ENCODE assay signal across 21 cellular contexts in genomic region chr11:32353884-32354283, GRCh38.
DNase-seq lines count a peak whose midpoint lies in the region; ATAC-seq and TF ChIP-seq lines count a peak whose summit lies in the region.
"Had no signal": no experiment of that assay in that cellular context is flagged by ENCODE, and none has a peak within 500 bp of the region (broad histone marks: within the 10 kb centered on the region; RNA-seq: fewer than 3 reads in every experiment).

No MANE protein-coding gene starts in this region.

- H3K36me3 ChIP-seq in PC-9 (ENCODE audit: low read depth) = no peaks in the 10 kb centered on the region
- H3K36me3 ChIP-seq: HAP-1 had no signal

- H3K36me3 Mint-ChIP-seq in nephron progenitor cell (ENCODE audit: low read depth) (no peaks in the 10 kb centered on the region), T-cell (no peaks in the 10 kb centered on the region)

- H3K4me2 ChIP-seq in PC-9 = no peak overlapping the region

- ATAC-seq in T-cell (replicated peaks in 1 of 4) (no peak), GM19455 (IDR thresholded peaks at IDR 0.05; ENCODE audit: unreplicated experiment) (no peak)
- ATAC-seq: SK-N-SH treated with all-trans-retinoic acid at 6 μM for 48 hours had no signal

- peak; percentile 21 for DNase-seq in A172 (ENCODE audit: low spot score)
- peak; percentile 67 for DNase-seq in OCI-M1 (lab: John Stamatoyannopoulos, UW)
- peak; percentile 40 for DNase-seq in fibroblast of the aortic adventitia (ENCODE audit: low read depth)
- peak; percentile 33 for DNase-seq in nephron progenitor cell
- no peak for DNase-seq in T-cell
- DNase-seq in NCI-H2029 treated with DMSO at 0.1 percent for 48 hours (lab: John Stamatoyannopoulos, UW) = no peak
- no peak for DNase-seq in PC-9
- DNase-seq: 8988T, DMS53, GF-D8, KG1, NCI-H1694, NCI-H2081 treated with DMSO at 0.1 percent for 48 hours, NCI-H2171 treated with DMSO at 0.1 percent for 48 hours, NCI-H526 treated with DMSO at 0.1 percent for 48 hours, SIG-M5 had no signal

- H2AFZ ChIP-seq in PC-9 = no peak overlapping the region

- no peaks in the 10 kb centered on the region for H4K20me1 ChIP-seq in PC-9 (ENCODE audit: insufficient read depth)

- H3K79me2 ChIP-seq in PC-9 (ENCODE audit: low read depth) = no peaks in the 10 kb centered on the region

- H3K4me1 Mint-ChIP-seq in nephron progenitor cell = peaks cover 95% of the 10 kb centered on the region
- H3K4me1 Mint-ChIP-seq in T-cell = no peaks in the 10 kb centered on the region

- H3F3A ChIP-seq in PC-9 (ENCODE audit: insufficient read depth, low read depth) = no peaks in the 10 kb centered on the region

- H3K9me3 ChIP-seq in PC-9 (ENCODE audit: insufficient read depth, low read depth) = no peaks in the 10 kb centered on the region
- H3K9me3 ChIP-seq: HAP-1 had no signal

- intact Hi-C loops in PC-9 (cut with micrococcal nuclease; ENCODE audit: unreplicated experiment) = no loop called here

- POLR2A ChIA-PET in T-cell (lab: Charles Lee) = no interaction called here
- POLR2A ChIA-PET in PC-9 (lab: Charles Lee; ENCODE audit: unreplicated experiment) = no interaction called here

- H3K27me3 Mint-ChIP-seq in nephron progenitor cell (ENCODE audit: low read depth, poor library complexity) (no peaks in the 10 kb centered on the region), T-cell (peaks cover 15% of the 10 kb centered on the region in 2 donors)

- TF ChIP-seq CTCF in fibroblast of the aortic adventitia (IDR thresholded peaks at IDR 0.05; ENCODE audit: insufficient read depth, low read length) = no peak
- no peak for TF ChIP-seq CTCF in nephron progenitor cell (IDR thresholded peaks at IDR 0.05)
- TF ChIP-seq CTCF in PC-9 (conservative IDR thresholded peaks at IDR 0.05) = no peak

- H3K27ac ChIP-seq in PC-9 = no peak overlapping the region
- H3K27ac ChIP-seq: C4-2B, RWPE1 had no signal

- H3K9me2 ChIP-seq in PC-9 (ENCODE audit: insufficient read depth) = no peaks in the 10 kb centered on the region

- no TSS peak for BruUV-seq in PC-9 (replicated peaks; lab: Mats Ljungman, UMichigan)

- peak overlapping the region; percentile 24 for H3K4me3 Mint-ChIP-seq in nephron progenitor cell
- H3K4me3 Mint-ChIP-seq in T-cell = no peak overlapping the region

- H3K9me3 Mint-ChIP-seq in nephron progenitor cell = peaks cover under 1% of the 10 kb centered on the region
- H3K9me3 Mint-ChIP-seq in T-cell = no peaks in the 10 kb centered on the region

- H3K4me1 ChIP-seq in PC-9 (replicated peaks; ENCODE audit: insufficient read depth) = no peaks in the 10 kb centered on the region

- peaks cover 18% of the 10 kb centered on the region; the same call in 1 of the 2 replicates for H3K27me3 ChIP-seq in PC-9 (ENCODE audit: insufficient read depth, low read depth)

- H3K4me3 ChIP-seq in fibroblast of the aortic adventitia (ENCODE audit: low read depth, low read length) = no peak overlapping the region
- H3K4me3 ChIP-seq in PC-9 = no peak overlapping the region
- H3K4me3 ChIP-seq: HAP-1 had no signal

- H3K27ac Mint-ChIP-seq in nephron progenitor cell (peak overlapping the region; percentile 81), T-cell (no peak overlapping the region)

- CTCF ChIA-PET in T-cell (lab: Charles Lee) (interaction anchor here in 1 of 2 donors (0.6 kb wide), 1 partner anchor 10 kb away, joined by 5 read pairs; no protein-coding TSS in a partner anchor), PC-9 (lab: Charles Lee) (no interaction called here)

Comparison
In these comparisons a context has a peak if more than half of its experiments do, and no peak if none do; other contexts are left out.
1. DNase-seq: peak in A172 (single experiment), OCI-M1 (single experiment), fibroblast of the aortic adventitia (single experiment) and nephron progenitor cell (single experiment); none in T-cell (0 of 34), NCI-H2029 treated with DMSO at 0.1 percent for 48 hours (single experiment) and PC-9 (0 of 2).